ENCODE assay signal across 25 cellular contexts in genomic region chr13:88248393-88248792, GRCh38.
"Had no signal": no experiment of that assay in that cellular context is flagged by ENCODE, and none has a peak within 500 bp of the region (broad histone marks: within the 10 kb centered on the region; RNA-seq: fewer than 3 reads in every experiment).

No MANE protein-coding gene starts in this region.

- H3K4me3 ChIP-seq: colonic mucosa, dorsolateral prefrontal cortex, gastroesophageal sphincter, heart right ventricle, lower lobe of right lung, ovary, prostate gland, right atrium auricular region, thoracic aorta had no signal

- H3K4me1 ChIP-seq: colonic mucosa, gastroesophageal sphincter, heart right ventricle, lower lobe of right lung, prostate gland, right atrium auricular region had no signal

- H3K4me1 Mint-ChIP-seq: activated B cell treated with CpG ODN at 0.5 μM for 24 hours; activated CD4-positive, alpha-beta T cell treated with anti-CD3 and anti-CD28 coated beads for 36 hours; activated naive CD4-positive, alpha-beta T cell treated with anti-CD3 and anti-CD28 coated beads, Interleukin-2, amount 10 ng/mL, durations not matched to agents 7 days and 5 days; immature natural killer cell; naive thymus-derived CD8-positive, alpha-beta T cell had no signal

- H3K27ac Mint-ChIP-seq: activated B cell treated with CpG ODN at 0.5 μM for 24 hours; activated CD4-positive, alpha-beta T cell treated with anti-CD3 and anti-CD28 coated beads for 36 hours; activated naive CD4-positive, alpha-beta T cell treated with anti-CD3 and anti-CD28 coated beads, Interleukin-2, amount 10 ng/mL, durations not matched to agents 7 days and 5 days; immature natural killer cell; naive thymus-derived CD8-positive, alpha-beta T cell; T-helper 1 cell treated with Interleukin-12 subunit alpha and Interleukin-12 subunit beta and Interleukin-4 antibody, amounts not matched to agents 30 μg/mL and 1 μg/mL, for 36 hours; type B pancreatic cell had no signal

- H3K27me3 ChIP-seq: colonic mucosa, dorsolateral prefrontal cortex, gastroesophageal sphincter, heart right ventricle, neutrophil, ovary, right atrium auricular region had no signal

- DNase-seq: activated B cell treated with CpG ODN at 0.5 μM for 24 hours; activated CD4-positive, alpha-beta T cell treated with anti-CD3 and anti-CD28 coated beads for 36 hours; activated CD4-positive, alpha-beta T cell treated with anti-CD3 and anti-CD28 coated beads, Interleukin-2, amount 50 U/mL, for 4 hours; activated effector memory CD4-positive, alpha-beta T cell treated with Interleukin-2 at 50 U/mL for 16 hours; activated naive CD4-positive, alpha-beta T cell treated with anti-CD3 and anti-CD28 coated beads, Interleukin-2, amount 10 ng/mL, durations not matched to agents 7 days and 5 days; activated T-cell treated with anti-CD3 and anti-CD28 coated beads, Interleukin-2, amount 50 U/mL, for 48 hours; amygdala; colonic mucosa; dorsolateral prefrontal cortex; heart right ventricle; immature natural killer cell; lower lobe of right lung; naive thymus-derived CD8-positive, alpha-beta T cell; ovary; stimulated activated CD4-positive, alpha-beta T cell treated with anti-CD3 and anti-CD28 coated beads, Interleukin-4, amount 100 ng/mL, for 24 hours; stimulated activated naive CD4-positive, alpha-beta T cell treated with Interleukin-2 at 50 U/mL for 16 hours; T1000 had no signal

- H3K27ac ChIP-seq: colonic mucosa, dorsolateral prefrontal cortex, gastroesophageal sphincter, heart right ventricle, lower lobe of right lung, neutrophil, ovary, prostate gland, right atrium auricular region, thoracic aorta had no signal

- H3K4me3 Mint-ChIP-seq: activated B cell treated with CpG ODN at 0.5 μM for 24 hours; activated CD4-positive, alpha-beta T cell treated with anti-CD3 and anti-CD28 coated beads for 36 hours; activated naive CD4-positive, alpha-beta T cell treated with anti-CD3 and anti-CD28 coated beads, Interleukin-2, amount 10 ng/mL, durations not matched to agents 7 days and 5 days; immature natural killer cell; naive thymus-derived CD8-positive, alpha-beta T cell; T-helper 1 cell treated with Interleukin-12 subunit alpha and Interleukin-12 subunit beta and Interleukin-4 antibody, amounts not matched to agents 30 μg/mL and 1 μg/mL, for 36 hours; type B pancreatic cell had no signal

- H3K36me3 ChIP-seq: colonic mucosa, gastroesophageal sphincter, heart right ventricle, lower lobe of right lung, neutrophil, ovary, prostate gland, right atrium auricular region, thoracic aorta had no signal

- FAIRE-seq: bronchial epithelial cell had no signal

- H3K27me3 Mint-ChIP-seq: activated B cell treated with CpG ODN at 0.5 μM for 24 hours; activated CD4-positive, alpha-beta T cell treated with anti-CD3 and anti-CD28 coated beads for 36 hours; activated naive CD4-positive, alpha-beta T cell treated with anti-CD3 and anti-CD28 coated beads, Interleukin-2, amount 10 ng/mL, durations not matched to agents 7 days and 5 days; naive thymus-derived CD8-positive, alpha-beta T cell; type B pancreatic cell had no signal

- H3K9me3 Mint-ChIP-seq: immature natural killer cell; T-helper 1 cell treated with Interleukin-12 subunit alpha and Interleukin-12 subunit beta and Interleukin-4 antibody, amounts not matched to agents 30 μg/mL and 1 μg/mL, for 36 hours; type B pancreatic cell had no signal

- H3K9me3 ChIP-seq: colonic mucosa, gastroesophageal sphincter, heart right ventricle, lower lobe of right lung, neutrophil, ovary, prostate gland, right atrium auricular region, thoracic aorta had no signal

- H3K36me3 Mint-ChIP-seq: activated naive CD4-positive, alpha-beta T cell treated with anti-CD3 and anti-CD28 coated beads, Interleukin-2, amount 10 ng/mL, durations not matched to agents 7 days and 5 days; naive thymus-derived CD8-positive, alpha-beta T cell; type B pancreatic cell had no signal
